In genomic region chr19:31666126-31666525, GRCh38 we compare ENCODE assay signal across 27 cellular contexts.
DNase-seq lines count a peak whose midpoint lies in the region; ATAC-seq and TF ChIP-seq lines count a peak whose summit lies in the region.
"Had no signal": no experiment of that assay in that cellular context is flagged by ENCODE, and none has a peak within 500 bp of the region (broad histone marks: within the 10 kb centered on the region; RNA-seq: fewer than 3 reads in every experiment).

No MANE protein-coding gene starts in this region.

- peak overlapping the region; percentile 27 for H3K27ac Mint-ChIP-seq in osteocyte (ENCODE audit: unreplicated experiment)
- H3K27ac Mint-ChIP-seq: CD4-positive, alpha-beta memory T cell had no signal

- intact Hi-C loops in Right ventricle myocardium inferior (cut with DNase I) (no loop called here), esophagus muscularis mucosa (cut with DNase I) (no loop called here), prostate gland (cut with DNase I) (no loop called here)

- no peaks in the 10 kb centered on the region for H3K4me1 ChIP-seq in right atrium auricular region
- H3K4me1 ChIP-seq in esophagus muscularis mucosa = no peaks in the 10 kb centered on the region
- H3K4me1 ChIP-seq in prostate gland (replicated peaks) = no peaks in the 10 kb centered on the region
- H3K4me1 ChIP-seq: BLaER1 treated with 17β-estradiol and CSF1 and Interleukin-3, amounts not matched to agents 10 nM and 100 nM; Peyer's patch had no signal

- TF ChIP-seq POLR2A in esophagus muscularis mucosa (IDR thresholded peaks at IDR 0.05; ENCODE audit: low read depth) = no peak
- no peak for TF ChIP-seq POLR2A in prostate gland (IDR thresholded peaks at IDR 0.05)

- H3K27me3 ChIP-seq in right atrium auricular region = no peaks in the 10 kb centered on the region
- H3K27me3 ChIP-seq in esophagus muscularis mucosa = no peaks in the 10 kb centered on the region
- no peaks in the 10 kb centered on the region for H3K27me3 ChIP-seq in prostate gland (replicated peaks; ENCODE audit: insufficient read depth)
- H3K27me3 ChIP-seq: BLaER1 treated with 17β-estradiol and CSF1 and Interleukin-3, amounts not matched to agents 10 nM and 100 nM; Peyer's patch; SJCRH30 had no signal

- H3K27me3 Mint-ChIP-seq in osteocyte (ENCODE audit: unreplicated experiment) = no peaks in the 10 kb centered on the region

- H3K4me3 Mint-ChIP-seq in osteocyte (ENCODE audit: unreplicated experiment) = no peak overlapping the region
- H3K4me3 Mint-ChIP-seq: CD4-positive, alpha-beta memory T cell had no signal

- H3K9me3 Mint-ChIP-seq in osteocyte (ENCODE audit: unreplicated experiment) = peaks cover 3% of the 10 kb centered on the region

- 58% methylated on average over 3 of the region's 3 CpGs for WGBS in esophagus muscularis mucosa
- 61% methylated on average over 3 of the region's 3 CpGs for whole genome bisulfite sequencing in prostate gland

- no peaks in the 10 kb centered on the region for H3K36me3 Mint-ChIP-seq in osteocyte (ENCODE audit: unreplicated experiment)
- H3K36me3 Mint-ChIP-seq: CD4-positive, alpha-beta memory T cell had no signal

- no peak for TF ChIP-seq EP300 in esophagus muscularis mucosa (IDR thresholded peaks at IDR 0.05)

- H3K4me1 Mint-ChIP-seq in osteocyte (ENCODE audit: unreplicated experiment) = peaks cover 35% of the 10 kb centered on the region
- H3K4me1 Mint-ChIP-seq: CD4-positive, alpha-beta memory T cell had no signal

- no peak overlapping the region for H3K4me3 ChIP-seq in right atrium auricular region
- H3K4me3 ChIP-seq in esophagus muscularis mucosa = no peak overlapping the region
- H3K4me3 ChIP-seq in prostate gland = no peak overlapping the region
- H3K4me3 ChIP-seq: BLaER1 treated with 17β-estradiol and CSF1 and Interleukin-3, amounts not matched to agents 10 nM and 100 nM; K562; Peyer's patch; SJCRH30 had no signal

- H3K9me3 ChIP-seq in right atrium auricular region (no peaks in the 10 kb centered on the region), esophagus muscularis mucosa (no peaks in the 10 kb centered on the region), prostate gland (no peaks in the 10 kb centered on the region)
- H3K9me3 ChIP-seq: BLaER1 treated with 17β-estradiol and CSF1 and Interleukin-3, amounts not matched to agents 10 nM and 100 nM; Peyer's patch; SJCRH30 had no signal

- H3K36me3 ChIP-seq in right atrium auricular region = no peaks in the 10 kb centered on the region
- no peaks in the 10 kb centered on the region for H3K36me3 ChIP-seq in esophagus muscularis mucosa
- no peaks in the 10 kb centered on the region for H3K36me3 ChIP-seq in prostate gland
- H3K36me3 ChIP-seq: BLaER1 treated with 17β-estradiol and CSF1 and Interleukin-3, amounts not matched to agents 10 nM and 100 nM; Peyer's patch; SJCRH30 had no signal

- H3K27ac ChIP-seq in right atrium auricular region = no peak overlapping the region
- H3K27ac ChIP-seq in esophagus muscularis mucosa (replicated peaks in 1 of 4) = no peak overlapping the region
- no peak overlapping the region for H3K27ac ChIP-seq in prostate gland
- H3K27ac ChIP-seq: BLaER1 treated with 17β-estradiol and CSF1 and Interleukin-3, amounts not matched to agents 10 nM and 100 nM; Peyer's patch; SJCRH30 had no signal

- peak; percentile 69 for DNase-seq in Right ventricle myocardium inferior (ENCODE audit: missing footprints)
- DNase-seq in right atrium auricular region (ENCODE audit: low spot score) = no peak
- DNase-seq in RPMI7951 (ENCODE audit: low read depth) = peak; percentile 15
- peak; percentile 77 for DNase-seq in esophagus muscularis mucosa (ENCODE audit: extremely low spot score)
- DNase-seq in osteocyte (ENCODE audit: extremely low spot score, unreplicated experiment) = no peak
- DNase-seq in prostate gland (ENCODE audit: low spot score) = no peak
- DNase-seq in NCI-H187 treated with DMSO at 0.1 percent for 48 hours (lab: John Stamatoyannopoulos, UW) = no peak
- no peak for DNase-seq in NCI-H1694 (lab: John Stamatoyannopoulos, UW)
- DNase-seq: AML-193; CD4-positive, alpha-beta memory T cell; COR-L47; EL; GF-D8; Kasumi-1; NCI-H1092 treated with DMSO at 0.1 percent for 48 hours; NCI-H1436 treated with DMSO at 0.1 percent for 48 hours; NCI-H2029 treated with DMSO at 0.1 percent for 48 hours; NCI-H226; NCI-H510A; NCI-H69; OCI-M1; Peyer's patch; SJCRH30 had no signal

- ATAC-seq in Right ventricle myocardium inferior = no peak
- ATAC-seq: HepG2, K562, SK-N-SH treated with all-trans-retinoic acid at 6 μM for 48 hours had no signal

- TF ChIP-seq CTCF in right atrium auricular region (IDR thresholded peaks at IDR 0.05) (no peak), esophagus muscularis mucosa (IDR thresholded peaks at IDR 0.05) (no peak), osteocyte (IDR thresholded peaks at IDR 0.05) (no peak), prostate gland (IDR thresholded peaks at IDR 0.05) (no peak)

Comparison
In these comparisons a context has a peak if more than half of its experiments do, and no peak if none do; other contexts are left out.
1. DNase-seq: peak in Right ventricle myocardium inferior (single experiment), RPMI7951 (single experiment) and esophagus muscularis mucosa (single experiment); none in right atrium auricular region (single experiment), osteocyte (single experiment), prostate gland (single experiment), NCI-H187 treated with DMSO at 0.1 percent for 48 hours (single experiment) and NCI-H1694 (single experiment).